ENCODE assay signal across 13 cellular contexts in the genomic region with DNA sequence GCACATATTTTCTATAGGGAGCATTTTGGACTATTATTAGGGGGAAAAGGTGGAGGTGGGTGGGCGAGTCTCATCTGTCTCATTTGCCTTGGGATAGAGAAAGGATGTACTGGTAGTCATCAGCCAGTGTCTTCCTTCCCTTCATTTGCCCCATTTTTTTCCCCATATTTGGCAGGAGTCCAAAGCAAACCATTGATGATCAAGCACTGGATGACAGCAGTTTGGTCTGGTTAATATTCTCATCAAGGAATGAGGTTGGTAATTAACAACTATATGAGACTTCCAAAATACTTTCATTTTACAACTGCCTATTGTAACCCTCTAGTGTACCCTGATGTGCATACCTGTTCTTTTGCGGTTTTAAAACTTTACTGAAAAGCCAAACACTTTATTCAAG.
"Had no signal": no experiment of that assay in that cellular context is flagged by ENCODE, and none has a peak within 500 bp of the region (broad histone marks: within the 10 kb centered on the region; RNA-seq: fewer than 3 reads in every experiment).

No MANE protein-coding gene starts in this region.

- DNase-seq: activated effector memory CD4-positive, alpha-beta T cell treated with anti-CD3 and anti-CD28 coated beads, Interleukin-2, amount 50 U/mL, for 16 hours; activated T-cell treated with anti-CD3 and anti-CD28 coated beads, Interleukin-2, amount 50 U/mL, for 24 hours; amniotic stem cell; stimulated activated CD4-positive, alpha-beta T cell treated with anti-CD3 and anti-CD28 coated beads, Interleukin-4, amount 100 ng/mL, for 24 hours; stimulated activated naive CD8-positive, alpha-beta T cell treated with anti-CD3 and anti-CD28 coated beads, Interleukin-15, amount 100 ng/mL, for 72 hours; T-helper 17 cell; testis had no signal

- H3K4me3 Mint-ChIP-seq: activated T-cell treated with anti-CD3 and anti-CD28 coated beads, Interleukin-2, amount 50 U/mL, for 24 hours; brain; endodermal cell; stimulated activated naive CD8-positive, alpha-beta T cell treated with anti-CD3 and anti-CD28 coated beads, Interleukin-15, amount 100 ng/mL, for 72 hours; T-helper 17 cell had no signal

- H3K27ac ChIP-seq: testis had no signal

- H3K4me1 Mint-ChIP-seq: brain; stimulated activated naive CD8-positive, alpha-beta T cell treated with anti-CD3 and anti-CD28 coated beads, Interleukin-15, amount 100 ng/mL, for 72 hours; T-helper 17 cell had no signal

- H3K36me3 ChIP-seq: esophagus muscularis mucosa, pancreas had no signal

- H3K36me3 Mint-ChIP-seq: activated naive CD4-positive, alpha-beta T cell treated with anti-CD3 and anti-CD28 coated beads, Interleukin-2, amount 50 U/mL, for 72 hours; brain had no signal

- H3K4me1 ChIP-seq: pancreas, testis had no signal

- H3K27me3 ChIP-seq: esophagus muscularis mucosa, pancreas, testis had no signal

- H3K9me3 ChIP-seq: pancreas, testis had no signal

- H3K4me3 ChIP-seq: esophagus muscularis mucosa, pancreas, testis had no signal

- ATAC-seq: activated CD4-positive, CD25-positive, alpha-beta regulatory T cell treated with anti-CD3 and anti-CD28 coated beads, Interleukin-2, amount 50 U/mL, for 24 hours; activated naive CD4-positive, alpha-beta T cell treated with anti-CD3 and anti-CD28 coated beads, Interleukin-2, amount 50 U/mL, for 72 hours; stimulated activated naive CD8-positive, alpha-beta T cell treated with anti-CD3 and anti-CD28 coated beads, Interleukin-15, amount 100 ng/mL, for 72 hours; T-helper 17 cell had no signal

- H3K27ac Mint-ChIP-seq: activated naive CD4-positive, alpha-beta T cell treated with anti-CD3 and anti-CD28 coated beads, Interleukin-2, amount 50 U/mL, for 72 hours; activated T-cell treated with anti-CD3 and anti-CD28 coated beads, Interleukin-2, amount 50 U/mL, for 24 hours; endodermal cell; stimulated activated naive CD8-positive, alpha-beta T cell treated with anti-CD3 and anti-CD28 coated beads, Interleukin-15, amount 100 ng/mL, for 72 hours; T-helper 17 cell had no signal
